ENCODE assay signal across 21 cellular contexts in the genomic region with DNA sequence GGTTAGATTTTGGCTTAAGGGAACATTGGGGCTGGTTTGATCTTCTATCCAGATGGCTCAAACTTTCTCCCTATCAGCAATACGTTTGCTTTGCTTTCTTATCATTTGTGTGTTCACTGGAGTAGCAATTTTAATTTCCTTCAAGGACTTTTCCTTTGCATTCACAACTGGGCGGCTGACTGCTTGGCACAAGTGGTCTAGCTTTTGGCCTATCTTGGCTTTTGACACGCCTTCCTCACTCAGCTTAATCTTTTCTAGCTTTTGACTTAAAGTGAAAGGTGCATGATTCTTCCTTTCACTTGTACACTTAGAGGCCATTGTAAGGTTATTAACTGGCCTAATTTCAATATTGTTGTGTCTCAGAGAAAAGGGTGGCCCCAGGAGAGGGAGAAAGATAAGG.
"Had no signal": no experiment of that assay in that cellular context is flagged by ENCODE, and none has a peak within 500 bp of the region (broad histone marks: within the 10 kb centered on the region; RNA-seq: fewer than 3 reads in every experiment).

No MANE protein-coding gene starts in this region.

- H3K36me3 ChIP-seq: brain microvascular endothelial cell, esophagus squamous epithelium, gastroesophageal sphincter, heart left ventricle, lower lobe of right lung, right atrium auricular region, uterus had no signal

- ATAC-seq: activated naive CD4-positive, alpha-beta T cell treated with anti-CD3 and anti-CD28 coated beads, Interleukin-2, amount 50 U/mL, for 72 hours; activated T-helper 17 cell treated with anti-CD3 and anti-CD28 coated beads, Interleukin-2, amount 50 U/mL, for 72 hours; gastroesophageal sphincter; heart left ventricle; psoas muscle; stimulated activated naive CD8-positive, alpha-beta T cell treated with anti-CD3 and anti-CD28 coated beads, Interleukin-15, Interleukin-2, amounts not matched to agents 100 U/mL and 50 U/mL, for 24 hours; WTC11 had no signal

- H3K4me3 ChIP-seq: esophagus squamous epithelium, gastroesophageal sphincter, heart left ventricle, lower lobe of right lung, psoas muscle, right atrium auricular region, uterus had no signal

- DNase-seq: activated T-cell treated with anti-CD3 and anti-CD28 coated beads, Interleukin-2, amount 50 U/mL, for 1 hour; aorta; brain microvascular endothelial cell; central memory CD4-positive, alpha-beta T cell; effector memory CD4-positive, alpha-beta T cell; esophagus squamous epithelium; heart left ventricle; lower lobe of right lung; naive B cell; psoas muscle; stimulated activated CD4-positive, alpha-beta T cell treated with anti-CD3 and anti-CD28 coated beads, Interleukin-12 subunit alpha, Interleukin-12 subunit beta, amount 100 ng/mL, for 4 hours; stimulated activated CD4-positive, alpha-beta T cell treated with anti-CD3 and anti-CD28 coated beads, Interleukin-4, amount 100 ng/mL, for 4 hours; stimulated activated naive CD8-positive, alpha-beta T cell treated with anti-CD3 and anti-CD28 coated beads, Interleukin-15, Interleukin-2, amounts not matched to agents 100 U/mL and 50 U/mL, for 24 hours; T1000; trophoblast cell; uterus had no signal

- H3K4me1 ChIP-seq: lower lobe of right lung, uterus had no signal

- H3K9me3 ChIP-seq: esophagus squamous epithelium, gastroesophageal sphincter, lower lobe of right lung, psoas muscle, right atrium auricular region, uterus had no signal

- H3K27me3 ChIP-seq: brain microvascular endothelial cell, esophagus squamous epithelium, gastroesophageal sphincter, heart left ventricle, right atrium auricular region, uterus had no signal

- H3K27ac ChIP-seq: brain microvascular endothelial cell, esophagus squamous epithelium, gastroesophageal sphincter, heart left ventricle, lower lobe of right lung, psoas muscle, right atrium auricular region, uterus had no signal
